ENCODE assay signal across 8 cellular contexts in genomic region chr4:77073981-77074865, GRCh38. TPM values are rescaled to one million over a fixed set of nuclear protein-coding genes. Genes with fewer than 3 reads are reported as not detected.
DNase-seq lines count a peak whose midpoint lies in the region; ATAC-seq, FAIRE-seq and TF ChIP-seq lines count a peak whose summit lies in the region.

No MANE protein-coding gene starts in this region.

- H3K4me3 ChIP-seq in Panc1 (ENCODE audit: low read depth in 2 of 2, low read length in 2 of 2) (peak overlapping the region; percentile 57 to 96), skeletal muscle tissue (ENCODE audit: low read length in 3 of 3) (peak overlapping the region; percentile 78 to 96 (median 85))

- H3K36me3 Mint-ChIP-seq in T-cell, result peaks cover 4% of the 10 kb centered on the region

- BruUV-seq in Panc1 (replicated peaks; lab: Mats Ljungman, UMichigan), result TSS peak; percentile 56

- peak; percentile 35 for FAIRE-seq in GM18507 (lab: Jason Lieb, UNC)

- no peak overlapping the region for H3K27ac Mint-ChIP-seq in T-cell

- TF ChIP-seq CTCF in Panc1 (IDR thresholded peaks at IDR 0.05), result no peak

- peaks cover 6% of the 10 kb centered on the region; the same call in 1 of the 2 replicates for H3K36me3 ChIP-seq in Panc1 (ENCODE audit: control insufficient read depth, insufficient read depth, low read length)
- no peaks in the 10 kb centered on the region for H3K36me3 ChIP-seq in skeletal muscle tissue (ENCODE audit: control insufficient read depth in 3 of 3, insufficient read depth in 3 of 3, low read length in 3 of 3)

- peak overlapping the region; percentile 42 for H3K27ac ChIP-seq in Panc1 (ENCODE audit: low read length)
- peak overlapping the region; percentile 99 for H3K27ac ChIP-seq in skeletal muscle tissue (ENCODE audit: low read depth, low read length)

- H3K4me1 ChIP-seq in Panc1 (ENCODE audit: control insufficient read depth, insufficient read depth, low read length) (peaks cover 15% of the 10 kb centered on the region), skeletal muscle tissue (ENCODE audit: control insufficient read depth in 3 of 3, insufficient read depth in 3 of 3, low read length in 3 of 3) (peaks cover 16 to 36% (median 19%) of the 10 kb centered on the region in 3 donors)

- in situ Hi-C loops in Panc1 (cut with HindIII; ENCODE audit: low pct_unique_long_range_greater_than_20kb, low sequenced_read_pairs), result no loop called here

- DNase-seq in GM18507 (ENCODE audit: extremely low spot score, insufficient read length, low read depth) (no peak), Panc1 (ENCODE audit: low read depth, low spot score) (no peak), globus pallidus (ENCODE audit: low spot score) (peak; percentile 37), posterior vena cava (ENCODE audit: low spot score) (no peak), T-cell (no peak)
- DNase-seq in stimulated activated CD4-positive, alpha-beta T cell treated with anti-CD3 and anti-CD28 coated beads, Interleukin-4, amount 100 ng/mL, for 4 hours, result no peak
- no peak for DNase-seq in stimulated activated naive CD4-positive, alpha-beta T cell treated with Interleukin-2 at 50 U/mL for 16 hours (lab: John Stamatoyannopoulos, UW)

- H3K4me1 Mint-ChIP-seq in T-cell, result peaks cover 24 to 57% (median 45%) of the 10 kb centered on the region in 3 donors

- H3K9ac ChIP-seq in skeletal muscle tissue (ENCODE audit: low read depth in 1 of 3, low read length in 3 of 3), result peak overlapping the region; percentile 55 to 58 (median 57)

- POLR2A ChIA-PET in Panc1 (lab: Charles Lee) (no interaction called here), T-cell (lab: Charles Lee) (interaction anchor here (0.5 to 1.2 kb wide), 8 partner anchors 9 to 133 kb away, joined by 3 to 16 read pairs (median 4); no protein-coding TSS in a partner anchor)

- no peak for ATAC-seq in Panc1
- no peak for ATAC-seq in T-cell (replicated peaks in 1 of 4)

- H3K27me3 ChIP-seq in Panc1 (ENCODE audit: control insufficient read depth, insufficient read depth, low read length) (no peaks in the 10 kb centered on the region), skeletal muscle tissue (ENCODE audit: control insufficient read depth in 3 of 3, insufficient read depth in 3 of 3, low read length in 3 of 3) (no peaks in the 10 kb centered on the region)

- H3K27me3 Mint-ChIP-seq in T-cell, result peaks cover 0 to 3% of the 10 kb centered on the region in 2 donors

- H3K9me3 ChIP-seq in Panc1 (ENCODE audit: control insufficient read depth, insufficient read depth, low read depth, low read length) (no peaks in the 10 kb centered on the region), skeletal muscle tissue (ENCODE audit: control insufficient read depth in 3 of 3, low read length in 3 of 3) (no peaks in the 10 kb centered on the region)

- no peaks in the 10 kb centered on the region for H3K9me3 Mint-ChIP-seq in T-cell

- CTCF ChIA-PET in Panc1 (lab: Charles Lee), result no interaction called here
- CTCF ChIA-PET in T-cell (lab: Charles Lee), result interaction anchor here in 1 of 2 donors (0.6 to 1.9 kb wide), 4 partner anchors 21 to 751 kb away, joined by 5 to 7 read pairs (median 6); no protein-coding TSS in a partner anchor

- intact Hi-C loops in Panc1 (cut with micrococcal nuclease; ENCODE audit: unreplicated experiment) (no loop called here), posterior vena cava (cut with DNase I) (no loop called here)

- no peak overlapping the region for H3K4me3 Mint-ChIP-seq in T-cell

RNA-seq across cellular contexts. Expression of gene CCNI, which starts 1.6 kb away (rescaled TPM):
- total RNA-seq in Panc1 (2021; ENCODE audit: unreplicated experiment) (125 TPM), skeletal muscle tissue (152 TPM), posterior vena cava (100 to 1,000 TPM; 347 to 394 TPM), T-cell (100 to 1,000 TPM; 229 to 359 (median 256) TPM)
- polyA plus RNA-seq in Panc1 (2012; ENCODE audit: insufficient read length), result 152 TPM
